In genomic region chr1:111202707-111203623, GRCh38 we compare ENCODE assay signal across 8 cellular contexts. TPM values are rescaled to one million over a fixed set of nuclear protein-coding genes. Genes with fewer than 3 reads are reported as not detected.
DNase-seq lines count a peak whose midpoint lies in the region; TF ChIP-seq lines count a peak whose summit lies in the region.

No MANE protein-coding gene starts in this region.

- TF ChIP-seq CTCF in epithelial cell of esophagus (IDR thresholded peaks at IDR 0.05; ENCODE audit: insufficient read depth, low read depth, low read length, missing control alignments) (no peak), sigmoid colon (IDR thresholded peaks at IDR 0.05) (no peak)

- peaks cover 0 to 15% (median 13%) of the 10 kb centered on the region in 4 donors for H3K4me1 ChIP-seq in sigmoid colon

- H3K9me3 ChIP-seq in sigmoid colon, result no peaks in the 10 kb centered on the region

- H3K27ac ChIP-seq in sigmoid colon, result peak overlapping the region in 3 of 4 donors; percentile 55 to 75 (median 69)

- WGBS in sigmoid colon, 2 donors, result 33 to 42% methylated on average over 4 of the region's 4 CpGs

- H3K27me3 ChIP-seq in sigmoid colon, result peaks cover 15 to 47% (median 18%) of the 10 kb centered on the region in 3 donors

- H3K4me3 ChIP-seq in epithelial cell of esophagus (ENCODE audit: low read length) (peak overlapping the region; percentile 51), sigmoid colon (peak overlapping the region in 3 of 4 donors; percentile 58 to 63 (median 59))

- no peak for TF ChIP-seq EP300 in sigmoid colon (IDR thresholded peaks at IDR 0.05)

- H3K36me3 ChIP-seq in sigmoid colon, result no peaks in the 10 kb centered on the region

- DNase-seq in DMS53 (lab: John Stamatoyannopoulos, UW) (peak; percentile 62), DMS53 treated with DMSO at 0.1 percent for 48 hours (lab: John Stamatoyannopoulos, UW; ENCODE audit: unreplicated experiment) (no peak), MV-4-11 (lab: John Stamatoyannopoulos, UW) (peak; percentile 57), epithelial cell of esophagus (ENCODE audit: low read depth) (no peak), sigmoid colon (no peak), hypothalamus (lab: John Stamatoyannopoulos, UW) (no peak), DMS79 (lab: John Stamatoyannopoulos, UW) (no peak), NCI-H345 (lab: John Stamatoyannopoulos, UW) (no peak)

- intact Hi-C loops in sigmoid colon (cut with DNase I), result no loop called here

- TF ChIP-seq POLR2A in sigmoid colon (IDR thresholded peaks at IDR 0.05), result no peak

RNA-seq across cellular contexts. Expression of gene DENND2D, which starts 2.5 kb away (rescaled TPM):
- total RNA-seq in sigmoid colon, result 1 to 10 TPM; 2.3 to 5.9 (median 4.8) TPM
- polyA plus RNA-seq in sigmoid colon, result 10 to 100 TPM; 34.2 to 77.0 (median 46.5) TPM

RNA-seq across cellular contexts. Expression of gene CHI3L2, which starts 24.5 kb away (rescaled TPM):
- 1 to 10 TPM in 2 of 4 donors, under 1 TPM in 1, not detected in 1; 0.71 to 2.6 (median 1.8) TPM for total RNA-seq in sigmoid colon
- polyA plus RNA-seq in sigmoid colon, result 10 to 100 TPM in 1 of 3 donors, not detected in 2; 11.0 TPM

Comparison
In these comparisons a context has a peak if more than half of its experiments do, and no peak if none do; other contexts are left out.
1. DNase-seq: peak in DMS53 (single experiment) and MV-4-11 (single experiment); none in DMS53 treated with DMSO at 0.1 percent for 48 hours (single experiment), epithelial cell of esophagus (single experiment), sigmoid colon (single experiment), hypothalamus (0 of 51), DMS79 (single experiment) and NCI-H345 (single experiment).